21 cellular contexts compared by ENCODE assay signal in genomic region chr18:34858188-34858587, GRCh38.
DNase-seq lines count a peak whose midpoint lies in the region; ATAC-seq and TF ChIP-seq lines count a peak whose summit lies in the region.
"Had no signal": no experiment of that assay in that cellular context is flagged by ENCODE, and none has a peak within 500 bp of the region (broad histone marks: within the 10 kb centered on the region; RNA-seq: fewer than 3 reads in every experiment).

No MANE protein-coding gene starts in this region.

- peaks cover 33% of the 10 kb centered on the region for H3K27me3 Mint-ChIP-seq in activated T-cell treated with anti-CD3 and anti-CD28 coated beads, Interleukin-2, amount 50 U/mL, for 72 hours (ENCODE audit: low read depth)
- H3K27me3 Mint-ChIP-seq in nephron progenitor cell (ENCODE audit: low read depth, poor library complexity) (no peaks in the 10 kb centered on the region), progenitor cell of endocrine pancreas (no peaks in the 10 kb centered on the region)
- H3K27me3 Mint-ChIP-seq: CD4-positive, CD25-positive, alpha-beta regulatory T cell; CD8-positive, alpha-beta memory T cell had no signal

- peaks cover 30% of the 10 kb centered on the region for H3K4me1 Mint-ChIP-seq in activated T-cell treated with anti-CD3 and anti-CD28 coated beads, Interleukin-2, amount 50 U/mL, for 72 hours (ENCODE audit: low read depth)
- peaks cover 29% of the 10 kb centered on the region for H3K4me1 Mint-ChIP-seq in nephron progenitor cell
- H3K4me1 Mint-ChIP-seq in progenitor cell of endocrine pancreas (ENCODE audit: low read depth): no peaks in the 10 kb centered on the region

- peak overlapping the region; percentile 35 for H3K27ac Mint-ChIP-seq in activated T-cell treated with anti-CD3 and anti-CD28 coated beads, Interleukin-2, amount 50 U/mL, for 72 hours
- H3K27ac Mint-ChIP-seq in nephron progenitor cell (peak overlapping the region; percentile 83), progenitor cell of endocrine pancreas (no peak overlapping the region)
- H3K27ac Mint-ChIP-seq: B cell; CD14-positive monocyte; CD4-positive, CD25-positive, alpha-beta regulatory T cell had no signal

- no peak for DNase-seq in activated T-cell treated with anti-CD3 and anti-CD28 coated beads, Interleukin-2, amount 50 U/mL, for 72 hours
- DNase-seq in activated T-cell treated with anti-CD3 and anti-CD28 coated beads for 4 hours: no peak
- no peak for DNase-seq in nephron progenitor cell
- DNase-seq in progenitor cell of endocrine pancreas (ENCODE audit: low spot score, unreplicated experiment): no peak
- DNase-seq in activated CD4-positive, alpha-beta T cell treated with anti-CD3 and anti-CD28 coated beads, Interleukin-2, amount 50 U/mL, for 48 hours: no peak
- DNase-seq: AML-193; C1 segment of cervical spinal cord; CD4-positive, alpha-beta memory T cell; CD4-positive, CD25-positive, alpha-beta regulatory T cell; CD8-positive, alpha-beta memory T cell; COR-L47; DMS 273 treated with DMSO at 0.1 percent for 48 hours; DMS153; DMS53; DMS79; DND-41; EL; GDM1 had no signal

- H3K36me3 Mint-ChIP-seq in activated T-cell treated with anti-CD3 and anti-CD28 coated beads, Interleukin-2, amount 50 U/mL, for 72 hours (ENCODE audit: insufficient read depth in 2 of 2): peaks cover 2 to 4% of the 10 kb centered on the region in 2 donors
- H3K36me3 Mint-ChIP-seq in nephron progenitor cell (ENCODE audit: low read depth) (peaks cover 5% of the 10 kb centered on the region), progenitor cell of endocrine pancreas (ENCODE audit: insufficient read depth) (peaks cover 4% of the 10 kb centered on the region)
- H3K36me3 Mint-ChIP-seq: CD14-positive monocyte; CD4-positive, alpha-beta memory T cell; CD4-positive, CD25-positive, alpha-beta regulatory T cell; CD8-positive, alpha-beta memory T cell had no signal

- H3K9me3 Mint-ChIP-seq in activated T-cell treated with anti-CD3 and anti-CD28 coated beads, Interleukin-2, amount 50 U/mL, for 72 hours: peaks cover 0 to 2% of the 10 kb centered on the region in 2 donors
- peaks cover 5% of the 10 kb centered on the region for H3K9me3 Mint-ChIP-seq in nephron progenitor cell
- H3K9me3 Mint-ChIP-seq in progenitor cell of endocrine pancreas (ENCODE audit: low read depth): no peaks in the 10 kb centered on the region
- H3K9me3 Mint-ChIP-seq: CD14-positive monocyte; CD8-positive, alpha-beta memory T cell had no signal

- no peak for ATAC-seq in activated T-cell treated with anti-CD3 and anti-CD28 coated beads, Interleukin-2, amount 50 U/mL, for 72 hours (replicated peaks in 1 of 2)
- ATAC-seq: GM12878 had no signal

- H3K4me3 Mint-ChIP-seq in activated T-cell treated with anti-CD3 and anti-CD28 coated beads, Interleukin-2, amount 50 U/mL, for 72 hours: no peak overlapping the region
- no peak overlapping the region for H3K4me3 Mint-ChIP-seq in nephron progenitor cell
- no peak overlapping the region for H3K4me3 Mint-ChIP-seq in progenitor cell of endocrine pancreas (ENCODE audit: low read depth)
- H3K4me3 Mint-ChIP-seq: B cell; CD14-positive monocyte; CD4-positive, CD25-positive, alpha-beta regulatory T cell had no signal

- no peak for TF ChIP-seq CTCF in nephron progenitor cell (IDR thresholded peaks at IDR 0.05)
- TF ChIP-seq CTCF in progenitor cell of endocrine pancreas (IDR thresholded peaks at IDR 0.05; ENCODE audit: unreplicated experiment): no peak
